Comparison of ENCODE assay signal across 25 cellular contexts in genomic region chr4:151582098-151582497, GRCh38.
"Had no signal": no experiment of that assay in that cellular context is flagged by ENCODE, and none has a peak within 500 bp of the region (broad histone marks: within the 10 kb centered on the region; RNA-seq: fewer than 3 reads in every experiment).

No MANE protein-coding gene starts in this region.

- H3K27ac Mint-ChIP-seq: mesothelial cell of epicardium; naive thymus-derived CD4-positive, alpha-beta T cell; natural killer cell treated with Interleukin-12 subunit alpha and Interleukin-12 subunit beta and Interleukin-15 and Interleukin-18, amount 100 ng/mL, for 72 hours; stimulated activated memory B cell treated with anti-CD40 and anti-IgM and Interleukin-4, amounts not matched to agents 10 μg/mL and 1 μg/mL and 100 μg/mL, for 72 hours; stimulated activated naive CD8-positive, alpha-beta T cell treated with anti-CD3 and anti-CD28 coated beads, Interleukin-15, amount 100 ng/mL, for 72 hours; type B pancreatic cell had no signal

- H3K9me3 Mint-ChIP-seq: mesothelial cell of epicardium; naive thymus-derived CD4-positive, alpha-beta T cell; natural killer cell treated with Interleukin-12 subunit alpha and Interleukin-12 subunit beta and Interleukin-15 and Interleukin-18, amount 100 ng/mL, for 72 hours; neural crest cell; stimulated activated memory B cell treated with anti-CD40 and anti-IgM and Interleukin-4, amounts not matched to agents 10 μg/mL and 1 μg/mL and 100 μg/mL, for 72 hours; stimulated activated naive CD8-positive, alpha-beta T cell treated with anti-CD3 and anti-CD28 coated beads, Interleukin-15, amount 100 ng/mL, for 72 hours; type B pancreatic cell had no signal

- H3K27ac ChIP-seq: hepatocyte, left ventricle myocardium inferior, pancreas, right atrium auricular region, right lobe of liver, tibial nerve, uterus had no signal

- H3K4me3 Mint-ChIP-seq: mesothelial cell of epicardium; naive thymus-derived CD4-positive, alpha-beta T cell; natural killer cell treated with Interleukin-12 subunit alpha and Interleukin-12 subunit beta and Interleukin-15 and Interleukin-18, amount 100 ng/mL, for 72 hours; neural crest cell; stimulated activated memory B cell treated with anti-CD40 and anti-IgM and Interleukin-4, amounts not matched to agents 10 μg/mL and 1 μg/mL and 100 μg/mL, for 72 hours; stimulated activated naive CD8-positive, alpha-beta T cell treated with anti-CD3 and anti-CD28 coated beads, Interleukin-15, amount 100 ng/mL, for 72 hours; type B pancreatic cell had no signal

- DNase-seq: islet precursor cell; left ventricle myocardium inferior; mesendoderm; mucosa of descending colon; naive thymus-derived CD4-positive, alpha-beta T cell; nucleus accumbens; pancreas; posterior cingulate gyrus; right lobe of liver; stimulated activated CD4-positive, alpha-beta T cell treated with anti-CD3 and anti-CD28 coated beads, Interleukin-1b, Interleukin-23, amount 100 ng/mL, for 48 hours; stimulated activated CD4-positive, alpha-beta T cell treated with anti-CD3 and anti-CD28 coated beads, Interleukin-2, amount 100 ng/mL, for 48 hours; stimulated activated CD4-positive, alpha-beta T cell treated with anti-CD3 and anti-CD28 coated beads, Interleukin-4, amount 100 ng/mL, for 4 hours; stimulated activated CD8-positive, alpha-beta memory T cell treated with anti-CD3 and anti-CD28 coated beads, Interleukin-4, amount 100 ng/mL, for 48 hours; stimulated activated naive CD4-positive, alpha-beta T cell treated with Interleukin-2 at 50 U/mL for 16 hours; stimulated activated naive CD8-positive, alpha-beta T cell treated with anti-CD3 and anti-CD28 coated beads, Interleukin-15, amount 100 ng/mL, for 72 hours; substantia nigra; uterus had no signal

- H3K27me3 Mint-ChIP-seq: stimulated activated memory B cell treated with anti-CD40 and anti-IgM and Interleukin-4, amounts not matched to agents 10 μg/mL and 1 μg/mL and 100 μg/mL, for 72 hours; stimulated activated naive CD8-positive, alpha-beta T cell treated with anti-CD3 and anti-CD28 coated beads, Interleukin-15, amount 100 ng/mL, for 72 hours; type B pancreatic cell had no signal

- H3K4me1 Mint-ChIP-seq: naive thymus-derived CD4-positive, alpha-beta T cell; stimulated activated memory B cell treated with anti-CD40 and anti-IgM and Interleukin-4, amounts not matched to agents 10 μg/mL and 1 μg/mL and 100 μg/mL, for 72 hours; stimulated activated naive CD8-positive, alpha-beta T cell treated with anti-CD3 and anti-CD28 coated beads, Interleukin-15, amount 100 ng/mL, for 72 hours had no signal

- H3K36me3 Mint-ChIP-seq: naive thymus-derived CD4-positive, alpha-beta T cell; natural killer cell treated with Interleukin-12 subunit alpha and Interleukin-12 subunit beta and Interleukin-15 and Interleukin-18, amount 100 ng/mL, for 72 hours; stimulated activated memory B cell treated with anti-CD40 and anti-IgM and Interleukin-4, amounts not matched to agents 10 μg/mL and 1 μg/mL and 100 μg/mL, for 72 hours had no signal
